ENCODE assay signal across 1 cellular context in genomic region chr5:149143470-149143869, GRCh38.
TF ChIP-seq lines count a peak whose summit lies in the region.

No MANE protein-coding gene starts in this region.

TF ChIP-seq in neural cell, 6 proteins besides CTCF, POLR2A, EP300 and RAD21 (continued from another document):
- TF ChIP-seq EZH2 (IDR thresholded peaks at IDR 0.05; ENCODE audit: borderline replicate concordance, insufficient read depth, low read length, poor library complexity, severe bottlenecking) (no peak), TAF1 (IDR thresholded peaks at IDR 0.05; ENCODE audit: low read depth) (no peak), MXI1 (conservative IDR thresholded peaks at IDR 0.05; ENCODE audit: poor library complexity, severe bottlenecking) (no peak)
TF ChIP-seq in neural cell: peak in this region for 0.
